ENCODE assay signal across 9 cellular contexts in genomic region chr18:8611916-8612576, GRCh38. TPM values are rescaled to one million over a fixed set of nuclear protein-coding genes. Genes with fewer than 3 reads are reported as not detected.
DNase-seq lines count a peak whose midpoint lies in the region; TF ChIP-seq lines count a peak whose summit lies in the region.
"Had no signal": no experiment of that assay in that cellular context is flagged by ENCODE, and none has a peak within 500 bp of the region (broad histone marks: within the 10 kb centered on the region; RNA-seq: fewer than 3 reads in every experiment).

No MANE protein-coding gene starts in this region.

- H3K4me1 ChIP-seq in ovary (ENCODE audit: insufficient read depth) (peaks cover 24% of the 10 kb centered on the region), vagina (peaks cover 83% of the 10 kb centered on the region)

- TF ChIP-seq CTCF in endothelial cell (IDR thresholded peaks at IDR 0.05; ENCODE audit: unreplicated experiment) (no peak), ovary (IDR thresholded peaks at IDR 0.05) (no peak), vagina (IDR thresholded peaks at IDR 0.05) (no peak)

- H3K9me3 Mint-ChIP-seq in T-helper 2 cell treated with Interferon-gamma antibody and Interleukin-4, amounts not matched to agents 5 μg/mL and 100 μg/mL, for 36 hours, result no peaks in the 10 kb centered on the region
- H3K9me3 Mint-ChIP-seq in endothelial cell (ENCODE audit: unreplicated experiment), result no peaks in the 10 kb centered on the region

- intact Hi-C loops in ovary (cut with DNase I) (no loop called here), vagina (cut with DNase I) (no loop called here)

- 89 to 91% (median 90%) methylated on average over 17 of the region's 17 CpGs for WGBS in ovary, 3 donors

- no peak overlapping the region for H3K27ac Mint-ChIP-seq in T-helper 2 cell treated with Interferon-gamma antibody and Interleukin-4, amounts not matched to agents 5 μg/mL and 100 μg/mL, for 36 hours
- peak overlapping the region; percentile 52 for H3K27ac Mint-ChIP-seq in endothelial cell (ENCODE audit: unreplicated experiment)

- peaks cover 42% of the 10 kb centered on the region for H3K4me1 Mint-ChIP-seq in T-helper 2 cell treated with Interferon-gamma antibody and Interleukin-4, amounts not matched to agents 5 μg/mL and 100 μg/mL, for 36 hours (ENCODE audit: low read depth)
- H3K4me1 Mint-ChIP-seq in endothelial cell (ENCODE audit: unreplicated experiment), result peaks cover 27% of the 10 kb centered on the region

- TF ChIP-seq EP300 in ovary (IDR thresholded peaks at IDR 0.05), result no peak

- no peak for TF ChIP-seq POLR2A in ovary (IDR thresholded peaks at IDR 0.05)
- TF ChIP-seq POLR2A in vagina (IDR thresholded peaks at IDR 0.05), result no peak

- no peak for DNase-seq in T-helper 2 cell treated with Interferon-gamma antibody and Interleukin-4, amounts not matched to agents 5 μg/mL and 100 μg/mL, for 36 hours (ENCODE audit: low spot score)
- DNase-seq in T-helper 2 cell (no peak), NCI-H526 (lab: John Stamatoyannopoulos, UW) (peak; percentile 40 to 64), endothelial cell (ENCODE audit: low spot score) (no peak), NCI-H345 treated with DMSO at 0.1 percent for 48 hours (lab: John Stamatoyannopoulos, UW; ENCODE audit: unreplicated experiment) (no peak), ovary (no peak), vagina (ENCODE audit: extremely low spot score in 2 of 2) (no peak)

- H3K36me3 ChIP-seq in ovary (no peaks in the 10 kb centered on the region), vagina (no peaks in the 10 kb centered on the region)

- H3K4me3 ChIP-seq in skin epidermis (peak overlapping the region in 2 of 7 experiments; percentile 0 to 12), ovary (no peak overlapping the region), vagina (no peak overlapping the region)

- peak overlapping the region; percentile 90 for H3K4me3 Mint-ChIP-seq in T-helper 2 cell treated with Interferon-gamma antibody and Interleukin-4, amounts not matched to agents 5 μg/mL and 100 μg/mL, for 36 hours
- no peak overlapping the region for H3K4me3 Mint-ChIP-seq in endothelial cell (ENCODE audit: unreplicated experiment)

- peaks cover 17% of the 10 kb centered on the region for H3K27me3 Mint-ChIP-seq in T-helper 2 cell treated with Interferon-gamma antibody and Interleukin-4, amounts not matched to agents 5 μg/mL and 100 μg/mL, for 36 hours (ENCODE audit: low read depth)
- peaks cover 8% of the 10 kb centered on the region for H3K27me3 Mint-ChIP-seq in endothelial cell (ENCODE audit: unreplicated experiment)

- H3K27ac ChIP-seq in skin epidermis (peak overlapping the region in 17 of 21 experiments; percentile 8 to 89 (median 65)), ovary (no peak overlapping the region), vagina (no peak overlapping the region)
- H3K27ac ChIP-seq: KMS-11 had no signal

- H3K36me3 Mint-ChIP-seq in T-helper 2 cell treated with Interferon-gamma antibody and Interleukin-4, amounts not matched to agents 5 μg/mL and 100 μg/mL, for 36 hours (ENCODE audit: low read depth), result peaks cover 20% of the 10 kb centered on the region
- peaks cover 5% of the 10 kb centered on the region for H3K36me3 Mint-ChIP-seq in endothelial cell (ENCODE audit: low read depth, unreplicated experiment)

- H3K9me3 ChIP-seq in ovary, result no peaks in the 10 kb centered on the region
- H3K9me3 ChIP-seq in vagina, result no peaks in the 10 kb centered on the region

- H3K27me3 ChIP-seq in ovary (no peaks in the 10 kb centered on the region), vagina (no peaks in the 10 kb centered on the region)

RNA-seq across cellular contexts. Expression of gene RAB12, which starts 2.8 kb away (rescaled TPM):
- total RNA-seq in endothelial cell (ENCODE audit: unreplicated experiment), result 35.3 TPM
- total RNA-seq in ovary, result 10 to 100 TPM; 34.2 to 49.7 (median 43.5) TPM
- 10 to 100 TPM; 30.3 to 69.0 TPM for polyA plus RNA-seq in ovary
- 35.8 TPM for total RNA-seq in vagina

Comparison
In these comparisons a context has a peak if more than half of its experiments do, and no peak if none do; other contexts are left out.
1. DNase-seq: peak in NCI-H526 (2 of 2); none in T-helper 2 cell treated with Interferon-gamma antibody and Interleukin-4, amounts not matched to agents 5 μg/mL and 100 μg/mL, for 36 hours (single experiment), T-helper 2 cell (0 of 5), endothelial cell (single experiment), NCI-H345 treated with DMSO at 0.1 percent for 48 hours (single experiment), ovary (0 of 5) and vagina (0 of 2).
2. H3K27ac ChIP-seq: peak in skin epidermis (17 of 21); none in ovary (0 of 2) and vagina (single experiment).